In the genomic region with DNA sequence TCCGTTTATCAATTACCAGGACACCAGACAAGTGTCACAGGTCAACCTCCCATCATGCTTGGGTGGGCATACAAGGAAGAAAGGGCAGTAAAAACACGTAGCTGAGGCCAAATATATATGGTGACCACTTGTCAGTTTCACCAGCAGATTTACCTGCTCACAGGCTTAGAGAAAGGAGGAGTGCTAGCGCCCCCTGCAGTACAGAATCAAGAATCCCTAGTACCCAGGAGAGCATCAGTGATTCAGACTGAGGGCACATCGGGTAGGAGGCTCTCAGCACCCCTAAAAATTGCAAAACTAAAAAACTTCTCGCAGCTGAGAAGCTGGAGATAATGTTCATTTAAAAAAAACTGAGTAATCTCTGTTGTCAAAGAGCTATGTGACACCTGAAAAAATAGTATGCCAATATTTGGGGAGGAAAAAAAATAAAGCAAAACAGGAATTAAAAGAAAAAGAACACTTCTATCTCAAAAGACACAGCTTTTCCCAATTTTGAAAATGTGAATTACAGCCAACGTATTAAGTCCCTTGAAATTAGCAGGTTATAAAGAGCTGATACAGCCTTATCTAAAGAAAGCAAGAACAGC, we compare ENCODE assay signal across 10 cellular contexts. TPM values are rescaled to one million over a fixed set of nuclear protein-coding genes. Genes with fewer than 3 reads are reported as not detected.
DNase-seq lines count a peak whose midpoint lies in the region; ATAC-seq and TF ChIP-seq lines count a peak whose summit lies in the region.
"Had no signal": no experiment of that assay in that cellular context is flagged by ENCODE, and none has a peak within 500 bp of the region (broad histone marks: within the 10 kb centered on the region; RNA-seq: fewer than 3 reads in every experiment).

No MANE protein-coding gene starts in this region.

- no peak overlapping the region for H3K4me3 Mint-ChIP-seq in neural progenitor cell
- H3K4me3 Mint-ChIP-seq: CD8-positive, alpha-beta memory T cell; stimulated activated naive CD8-positive, alpha-beta T cell treated with anti-CD3 and anti-CD28 coated beads, Interleukin-15, Interleukin-2, amounts not matched to agents 100 ng/mL and 50 ng/mL, for 24 hours had no signal

- H3K27ac ChIP-seq in neural progenitor cell = no peak overlapping the region

- H3K79me2 ChIP-seq in neural progenitor cell (ENCODE audit: low read depth) = no peaks in the 10 kb centered on the region

- H3K4me1 Mint-ChIP-seq in neural progenitor cell = no peaks in the 10 kb centered on the region
- H3K4me1 Mint-ChIP-seq: CD8-positive, alpha-beta memory T cell had no signal

- H3F3A ChIP-seq in neural progenitor cell (ENCODE audit: low read depth) = no peaks in the 10 kb centered on the region

- no peak overlapping the region for H3K4me2 ChIP-seq in neural progenitor cell

- peak; percentile 64 for TF ChIP-seq CTCF in LNCaP clone FGC (IDR thresholded peaks at IDR 0.05; ENCODE audit: control insufficient read depth, extremely low read depth, insufficient read depth)
- TF ChIP-seq CTCF in neural progenitor cell (IDR thresholded peaks at IDR 0.05) = peak; percentile 95

- no peak overlapping the region for H3K27ac Mint-ChIP-seq in neural progenitor cell
- H3K27ac Mint-ChIP-seq: CD8-positive, alpha-beta memory T cell; stimulated activated naive CD8-positive, alpha-beta T cell treated with anti-CD3 and anti-CD28 coated beads, Interleukin-15, Interleukin-2, amounts not matched to agents 100 ng/mL and 50 ng/mL, for 24 hours had no signal

- H3K36me3 ChIP-seq in neural progenitor cell = no peaks in the 10 kb centered on the region

- H3K27me3 Mint-ChIP-seq in neural progenitor cell (ENCODE audit: insufficient read depth, low read depth) = no peaks in the 10 kb centered on the region

- peaks cover 5% of the 10 kb centered on the region for H3K27me3 ChIP-seq in neural progenitor cell

- no peak overlapping the region for H3K9ac ChIP-seq in neural progenitor cell

- H3K4me3 ChIP-seq in LNCaP clone FGC (ENCODE audit: low read depth, low read length) (no peak overlapping the region), neural progenitor cell (no peak overlapping the region)

- no peaks in the 10 kb centered on the region for H3K36me3 Mint-ChIP-seq in neural progenitor cell
- H3K36me3 Mint-ChIP-seq: CD8-positive, alpha-beta memory T cell had no signal

- no peaks in the 10 kb centered on the region for H3K9me3 ChIP-seq in neural progenitor cell (ENCODE audit: low read depth)

- no peaks in the 10 kb centered on the region for H4K20me1 ChIP-seq in neural progenitor cell (ENCODE audit: low read depth)

- no peaks in the 10 kb centered on the region for H3K4me1 ChIP-seq in neural progenitor cell

- ATAC-seq in GM21423 (IDR thresholded peaks at IDR 0.05; ENCODE audit: unreplicated experiment) (peak; percentile 73), SK-N-SH treated with all-trans-retinoic acid at 6 μM for 48 hours (peak; percentile 87), HG03139 (IDR thresholded peaks at IDR 0.05; ENCODE audit: unreplicated experiment) (no peak)

- H3K9me3 Mint-ChIP-seq in neural progenitor cell = no peaks in the 10 kb centered on the region
- H3K9me3 Mint-ChIP-seq: CD8-positive, alpha-beta memory T cell; stimulated activated naive CD8-positive, alpha-beta T cell treated with anti-CD3 and anti-CD28 coated beads, Interleukin-15, Interleukin-2, amounts not matched to agents 100 ng/mL and 50 ng/mL, for 24 hours had no signal

- no peak overlapping the region for H2AFZ ChIP-seq in neural progenitor cell (replicated peaks)

- DNase-seq in NCI-H2081 (lab: John Stamatoyannopoulos, UW) = peak; percentile 48 to 58
- DNase-seq in NCI-H2081 treated with DMSO at 0.1 percent for 48 hours (lab: John Stamatoyannopoulos, UW) = no peak
- DNase-seq in LNCaP clone FGC (ENCODE audit: low read depth) = no peak
- peak; percentile 13 for DNase-seq in effector CD4-positive, alpha-beta T cell
- DNase-seq in neural progenitor cell (ENCODE audit: low spot score) = peak; percentile 78

TF ChIP-seq in SK-N-SH treated with all-trans-retinoic acid at 6 μM for 48 hours, 23 proteins besides CTCF, POLR2A, EP300 and RAD21:
- no peak for TF ChIP-seq ZFP30 (CRISPR knock-in tag; IDR thresholded peaks at IDR 0.05)
- TF ChIP-seq ARNTL (CRISPR knock-in tag; IDR thresholded peaks at IDR 0.05; ENCODE audit: borderline replicate concordance, low read depth) = no peak
- no peak for TF ChIP-seq ISL1 (CRISPR knock-in tag; IDR thresholded peaks at IDR 0.05)
- TF ChIP-seq, protein P1, sequence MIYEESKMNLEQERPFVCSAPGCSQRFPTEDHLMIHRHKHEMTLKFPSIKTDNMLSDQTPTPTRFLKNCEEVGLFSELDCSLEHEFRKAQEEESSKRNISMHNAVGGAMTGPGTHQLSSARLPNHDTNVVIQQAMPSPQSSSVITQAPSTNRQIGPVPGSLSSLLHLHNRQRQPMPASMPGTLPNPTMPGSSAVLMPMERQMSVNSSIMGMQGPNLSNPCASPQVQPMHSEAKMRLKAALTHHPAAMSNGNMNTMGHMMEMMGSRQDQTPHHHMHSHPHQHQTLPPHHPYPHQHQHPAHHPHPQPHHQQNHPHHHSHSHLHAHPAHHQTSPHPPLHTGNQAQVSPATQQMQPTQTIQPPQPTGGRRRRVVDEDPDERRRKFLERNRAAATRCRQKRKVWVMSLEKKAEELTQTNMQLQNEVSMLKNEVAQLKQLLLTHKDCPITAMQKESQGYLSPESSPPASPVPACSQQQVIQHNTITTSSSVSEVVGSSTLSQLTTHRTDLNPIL (CRISPR knock-in tag; IDR thresholded peaks at IDR 0.05; ENCODE audit: low read depth) = no peak

RNA-seq across cellular contexts. Expression of a gene that starts 21.2 kb away (rescaled TPM):
- 9.1 and 10.8 TPM in 2 replicates for total RNA-seq in neural progenitor cell (ENCODE audit: low replicate concordance)

RNA-seq across cellular contexts. Expression of a gene that starts 29.5 kb away (rescaled TPM):
- 2.5 and 4.2 TPM in 2 replicates for total RNA-seq in neural progenitor cell (ENCODE audit: low replicate concordance)

Comparison
In these comparisons a context has a peak if more than half of its experiments do, and no peak if none do; other contexts are left out.
1. DNase-seq: peak in NCI-H2081 (2 of 2), effector CD4-positive, alpha-beta T cell (single experiment) and neural progenitor cell (single experiment); none in NCI-H2081 treated with DMSO at 0.1 percent for 48 hours (single experiment) and LNCaP clone FGC (single experiment).